Comparison of ENCODE assay signal across 1 cellular context in the genomic region with DNA sequence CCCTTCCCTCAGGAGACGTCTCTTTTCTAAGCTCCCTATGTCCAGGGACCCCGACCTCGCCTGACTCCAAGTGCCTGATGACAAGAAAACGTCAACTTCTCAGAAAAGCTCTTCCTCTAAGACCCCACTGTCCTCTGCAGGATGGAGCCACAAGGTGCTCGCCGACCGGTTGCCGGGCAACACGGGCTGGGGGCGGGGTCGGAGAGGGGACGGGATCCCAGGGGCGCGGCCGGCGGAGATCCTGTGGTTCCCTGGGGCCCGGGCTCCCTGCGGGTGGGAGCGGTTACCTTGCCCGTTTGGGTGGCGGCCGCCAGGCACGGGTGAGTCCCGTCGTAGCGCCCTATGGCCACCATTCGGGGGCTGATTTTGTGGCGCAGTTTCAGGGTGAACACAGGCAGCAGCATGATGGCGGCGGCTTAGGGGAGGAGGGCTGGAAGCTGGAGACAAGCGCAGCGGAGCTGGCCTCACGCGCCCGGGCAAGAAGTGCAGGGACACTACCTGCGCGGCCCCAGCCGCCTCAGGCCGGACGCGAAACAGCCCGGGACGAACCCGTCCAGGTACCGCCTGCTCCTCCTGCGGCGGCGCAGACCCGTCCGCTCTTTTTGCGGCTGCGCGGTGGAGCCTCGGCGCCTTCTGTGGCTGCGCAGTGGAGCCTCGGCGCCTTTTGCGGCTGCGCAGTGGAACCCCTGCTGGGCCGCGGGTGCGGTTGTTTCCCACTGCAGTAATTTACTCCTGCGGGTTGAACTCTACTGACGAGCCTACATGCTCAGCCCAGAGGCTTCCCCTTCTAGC.
TF ChIP-seq lines count a peak whose summit lies in the region.

A gene with protein sequence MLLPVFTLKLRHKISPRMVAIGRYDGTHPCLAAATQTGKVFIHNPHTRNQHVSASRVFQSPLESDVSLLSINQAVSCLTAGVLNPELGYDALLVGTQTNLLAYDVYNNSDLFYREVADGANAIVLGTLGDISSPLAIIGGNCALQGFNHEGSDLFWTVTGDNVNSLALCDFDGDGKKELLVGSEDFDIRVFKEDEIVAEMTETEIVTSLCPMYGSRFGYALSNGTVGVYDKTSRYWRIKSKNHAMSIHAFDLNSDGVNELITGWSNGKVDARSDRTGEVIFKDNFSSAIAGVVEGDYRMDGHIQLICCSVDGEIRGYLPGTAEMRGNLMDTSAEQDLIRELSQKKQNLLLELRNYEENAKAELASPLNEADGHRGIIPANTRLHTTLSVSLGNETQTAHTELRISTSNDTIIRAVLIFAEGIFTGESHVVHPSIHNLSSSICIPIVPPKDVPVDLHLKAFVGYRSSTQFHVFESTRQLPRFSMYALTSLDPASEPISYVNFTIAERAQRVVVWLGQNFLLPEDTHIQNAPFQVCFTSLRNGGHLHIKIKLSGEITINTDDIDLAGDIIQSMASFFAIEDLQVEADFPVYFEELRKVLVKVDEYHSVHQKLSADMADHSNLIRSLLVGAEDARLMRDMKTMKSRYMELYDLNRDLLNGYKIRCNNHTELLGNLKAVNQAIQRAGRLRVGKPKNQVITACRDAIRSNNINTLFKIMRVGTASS (minus strand): TSS at position 566 of the 792 bp plus-strand sequence. CDS start 162 bp downstream, at position 404.

TF ChIP-seq in GM12878, 131 proteins besides CTCF, POLR2A, EP300 and RAD21 (continued from another document and continues in another):
- TF ChIP-seq E2F4 (IDR thresholded peaks at IDR 0.05; ENCODE audit: low read depth, low read length): no peak
- TF ChIP-seq, protein P1, sequence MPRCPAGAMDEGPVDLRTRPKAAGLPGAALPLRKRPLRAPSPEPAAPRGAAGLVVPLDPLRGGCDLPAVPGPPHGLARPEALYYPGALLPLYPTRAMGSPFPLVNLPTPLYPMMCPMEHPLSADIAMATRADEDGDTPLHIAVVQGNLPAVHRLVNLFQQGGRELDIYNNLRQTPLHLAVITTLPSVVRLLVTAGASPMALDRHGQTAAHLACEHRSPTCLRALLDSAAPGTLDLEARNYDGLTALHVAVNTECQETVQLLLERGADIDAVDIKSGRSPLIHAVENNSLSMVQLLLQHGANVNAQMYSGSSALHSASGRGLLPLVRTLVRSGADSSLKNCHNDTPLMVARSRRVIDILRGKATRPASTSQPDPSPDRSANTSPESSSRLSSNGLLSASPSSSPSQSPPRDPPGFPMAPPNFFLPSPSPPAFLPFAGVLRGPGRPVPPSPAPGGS (IDR thresholded peaks at IDR 0.05; ENCODE audit: borderline replicate concordance, insufficient read depth, low read depth, low read length, poor library complexity, severe bottlenecking): no peak
- TF ChIP-seq ATF3 (IDR thresholded peaks at IDR 0.05; ENCODE audit: borderline replicate concordance, extremely low read depth, low read depth, low read length): no peak
- TF ChIP-seq EGR1 (IDR thresholded peaks at IDR 0.05; ENCODE audit: borderline replicate concordance in 1 of 2, low read depth in 2 of 2, low read length in 2 of 2): no peak
- TF ChIP-seq SMAD5 (IDR thresholded peaks at IDR 0.05; ENCODE audit: low read depth): no peak
- peak; percentile 89 for TF ChIP-seq NRF1 (conservative IDR thresholded peaks at IDR 0.05; ENCODE audit: low read depth, low read length)
- TF ChIP-seq ESRRA (IDR thresholded peaks at IDR 0.05; ENCODE audit: low read length): no peak
- TF ChIP-seq CHD2 (IDR thresholded peaks at IDR 0.05; ENCODE audit: borderline replicate concordance, low read depth, low read length): no peak
- TF ChIP-seq CREB1 (IDR thresholded peaks at IDR 0.05; ENCODE audit: low read depth): no peak
- no peak for TF ChIP-seq JUNB (IDR thresholded peaks at IDR 0.05)
- TF ChIP-seq, protein P2, sequence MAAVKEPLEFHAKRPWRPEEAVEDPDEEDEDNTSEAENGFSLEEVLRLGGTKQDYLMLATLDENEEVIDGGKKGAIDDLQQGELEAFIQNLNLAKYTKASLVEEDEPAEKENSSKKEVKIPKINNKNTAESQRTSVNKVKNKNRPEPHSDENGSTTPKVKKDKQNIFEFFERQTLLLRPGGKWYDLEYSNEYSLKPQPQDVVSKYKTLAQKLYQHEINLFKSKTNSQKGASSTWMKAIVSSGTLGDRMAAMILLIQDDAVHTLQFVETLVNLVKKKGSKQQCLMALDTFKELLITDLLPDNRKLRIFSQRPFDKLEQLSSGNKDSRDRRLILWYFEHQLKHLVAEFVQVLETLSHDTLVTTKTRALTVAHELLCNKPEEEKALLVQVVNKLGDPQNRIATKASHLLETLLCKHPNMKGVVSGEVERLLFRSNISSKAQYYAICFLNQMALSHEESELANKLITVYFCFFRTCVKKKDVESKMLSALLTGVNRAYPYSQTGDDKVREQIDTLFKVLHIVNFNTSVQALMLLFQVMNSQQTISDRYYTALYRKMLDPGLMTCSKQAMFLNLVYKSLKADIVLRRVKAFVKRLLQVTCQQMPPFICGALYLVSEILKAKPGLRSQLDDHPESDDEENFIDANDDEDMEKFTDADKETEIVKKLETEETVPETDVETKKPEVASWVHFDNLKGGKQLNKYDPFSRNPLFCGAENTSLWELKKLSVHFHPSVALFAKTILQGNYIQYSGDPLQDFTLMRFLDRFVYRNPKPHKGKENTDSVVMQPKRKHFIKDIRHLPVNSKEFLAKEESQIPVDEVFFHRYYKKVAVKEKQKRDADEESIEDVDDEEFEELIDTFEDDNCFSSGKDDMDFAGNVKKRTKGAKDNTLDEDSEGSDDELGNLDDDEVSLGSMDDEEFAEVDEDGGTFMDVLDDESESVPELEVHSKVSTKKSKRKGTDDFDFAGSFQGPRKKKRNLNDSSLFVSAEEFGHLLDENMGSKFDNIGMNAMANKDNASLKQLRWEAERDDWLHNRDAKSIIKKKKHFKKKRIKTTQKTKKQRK (IDR thresholded peaks at IDR 0.05; ENCODE audit: low read depth, low read length): no peak
- TF ChIP-seq KAT2A (conservative IDR thresholded peaks at IDR 0.05; ENCODE audit: control insufficient read depth, low read depth, low read length): no peak
- no peak for TF ChIP-seq STAT3 (IDR thresholded peaks at IDR 0.05; ENCODE audit: low read depth, low read length)
- peak; percentile 98 for TF ChIP-seq IKZF1 (conservative IDR thresholded peaks at IDR 0.05)
- no peak for TF ChIP-seq TCF7 (IDR thresholded peaks at IDR 0.05; ENCODE audit: borderline replicate concordance)
- peak in 1 of 2 experiments; percentile 53; a peak in 2 of 4 replicates for TF ChIP-seq BHLHE40 (IDR thresholded peaks at IDR 0.05; ENCODE audit: borderline replicate concordance in 1 of 2, low read depth in 2 of 2, low read length in 1 of 2)
- no peak for TF ChIP-seq ZSCAN29 (IDR thresholded peaks at IDR 0.05)
- no peak for TF ChIP-seq MTA2 (IDR thresholded peaks at IDR 0.05; ENCODE audit: low read depth)
- TF ChIP-seq MYC (IDR thresholded peaks at IDR 0.05; ENCODE audit: insufficient read depth, insufficient read length, insufficient replicate concordance, low read length, severe bottlenecking): no peak
- TF ChIP-seq SRF (IDR thresholded peaks at IDR 0.05; ENCODE audit: low read depth in 2 of 2, low read length in 2 of 2): no peak
- TF ChIP-seq NR2F1 (conservative IDR thresholded peaks at IDR 0.05): no peak
- no peak for TF ChIP-seq SPI1 (IDR thresholded peaks at IDR 0.05; ENCODE audit: borderline replicate concordance, insufficient read depth, low read depth, low read length)
- no peak for TF ChIP-seq SIX5 (IDR thresholded peaks at IDR 0.05; ENCODE audit: low read depth, low read length, severe bottlenecking)
- TF ChIP-seq, protein P3, sequence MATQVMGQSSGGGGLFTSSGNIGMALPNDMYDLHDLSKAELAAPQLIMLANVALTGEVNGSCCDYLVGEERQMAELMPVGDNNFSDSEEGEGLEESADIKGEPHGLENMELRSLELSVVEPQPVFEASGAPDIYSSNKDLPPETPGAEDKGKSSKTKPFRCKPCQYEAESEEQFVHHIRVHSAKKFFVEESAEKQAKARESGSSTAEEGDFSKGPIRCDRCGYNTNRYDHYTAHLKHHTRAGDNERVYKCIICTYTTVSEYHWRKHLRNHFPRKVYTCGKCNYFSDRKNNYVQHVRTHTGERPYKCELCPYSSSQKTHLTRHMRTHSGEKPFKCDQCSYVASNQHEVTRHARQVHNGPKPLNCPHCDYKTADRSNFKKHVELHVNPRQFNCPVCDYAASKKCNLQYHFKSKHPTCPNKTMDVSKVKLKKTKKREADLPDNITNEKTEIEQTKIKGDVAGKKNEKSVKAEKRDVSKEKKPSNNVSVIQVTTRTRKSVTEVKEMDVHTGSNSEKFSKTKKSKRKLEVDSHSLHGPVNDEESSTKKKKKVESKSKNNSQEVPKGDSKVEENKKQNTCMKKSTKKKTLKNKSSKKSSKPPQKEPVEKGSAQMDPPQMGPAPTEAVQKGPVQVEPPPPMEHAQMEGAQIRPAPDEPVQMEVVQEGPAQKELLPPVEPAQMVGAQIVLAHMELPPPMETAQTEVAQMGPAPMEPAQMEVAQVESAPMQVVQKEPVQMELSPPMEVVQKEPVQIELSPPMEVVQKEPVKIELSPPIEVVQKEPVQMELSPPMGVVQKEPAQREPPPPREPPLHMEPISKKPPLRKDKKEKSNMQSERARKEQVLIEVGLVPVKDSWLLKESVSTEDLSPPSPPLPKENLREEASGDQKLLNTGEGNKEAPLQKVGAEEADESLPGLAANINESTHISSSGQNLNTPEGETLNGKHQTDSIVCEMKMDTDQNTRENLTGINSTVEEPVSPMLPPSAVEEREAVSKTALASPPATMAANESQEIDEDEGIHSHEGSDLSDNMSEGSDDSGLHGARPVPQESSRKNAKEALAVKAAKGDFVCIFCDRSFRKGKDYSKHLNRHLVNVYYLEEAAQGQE (IDR thresholded peaks at IDR 0.05; ENCODE audit: low read depth, low read length): no peak
- TF ChIP-seq, protein P4, sequence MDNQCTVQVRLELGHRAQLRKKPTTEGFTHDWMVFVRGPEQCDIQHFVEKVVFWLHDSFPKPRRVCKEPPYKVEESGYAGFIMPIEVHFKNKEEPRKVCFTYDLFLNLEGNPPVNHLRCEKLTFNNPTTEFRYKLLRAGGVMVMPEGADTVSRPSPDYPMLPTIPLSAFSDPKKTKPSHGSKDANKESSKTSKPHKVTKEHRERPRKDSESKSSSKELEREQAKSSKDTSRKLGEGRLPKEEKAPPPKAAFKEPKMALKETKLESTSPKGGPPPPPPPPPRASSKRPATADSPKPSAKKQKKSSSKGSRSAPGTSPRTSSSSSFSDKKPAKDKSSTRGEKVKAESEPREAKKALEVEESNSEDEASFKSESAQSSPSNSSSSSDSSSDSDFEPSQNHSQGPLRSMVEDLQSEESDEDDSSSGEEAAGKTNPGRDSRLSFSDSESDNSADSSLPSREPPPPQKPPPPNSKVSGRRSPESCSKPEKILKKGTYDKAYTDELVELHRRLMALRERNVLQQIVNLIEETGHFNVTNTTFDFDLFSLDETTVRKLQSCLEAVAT (IDR thresholded peaks at IDR 0.05): peak; percentile 45; the same call in 1 of the 2 replicates
- TF ChIP-seq ASH2L (IDR thresholded peaks at IDR 0.05; ENCODE audit: borderline replicate concordance, low read depth): no peak
- TF ChIP-seq SIN3A (IDR thresholded peaks at IDR 0.05; ENCODE audit: low read depth, low read length): no peak; the same call in 1 of the 2 replicates
- TF ChIP-seq, protein P5, sequence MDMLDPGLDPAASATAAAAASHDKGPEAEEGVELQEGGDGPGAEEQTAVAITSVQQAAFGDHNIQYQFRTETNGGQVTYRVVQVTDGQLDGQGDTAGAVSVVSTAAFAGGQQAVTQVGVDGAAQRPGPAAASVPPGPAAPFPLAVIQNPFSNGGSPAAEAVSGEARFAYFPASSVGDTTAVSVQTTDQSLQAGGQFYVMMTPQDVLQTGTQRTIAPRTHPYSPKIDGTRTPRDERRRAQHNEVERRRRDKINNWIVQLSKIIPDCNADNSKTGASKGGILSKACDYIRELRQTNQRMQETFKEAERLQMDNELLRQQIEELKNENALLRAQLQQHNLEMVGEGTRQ (IDR thresholded peaks at IDR 0.05; ENCODE audit: borderline replicate concordance, low read depth, low read length): no peak
- peak; percentile 29 for TF ChIP-seq MEF2B (IDR thresholded peaks at IDR 0.05; ENCODE audit: partially characterized antibody, poor library complexity, severe bottlenecking)
- no peak for TF ChIP-seq SUPT20H (IDR thresholded peaks at IDR 0.05; ENCODE audit: borderline replicate concordance, control insufficient read depth, low read depth, low read length)
- no peak for TF ChIP-seq NFIC (IDR thresholded peaks at IDR 0.05; ENCODE audit: low read depth, low read length)
- TF ChIP-seq IRF3 (IDR thresholded peaks at IDR 0.05): no peak
